9 cellular contexts compared by ENCODE assay signal in the genomic region with DNA sequence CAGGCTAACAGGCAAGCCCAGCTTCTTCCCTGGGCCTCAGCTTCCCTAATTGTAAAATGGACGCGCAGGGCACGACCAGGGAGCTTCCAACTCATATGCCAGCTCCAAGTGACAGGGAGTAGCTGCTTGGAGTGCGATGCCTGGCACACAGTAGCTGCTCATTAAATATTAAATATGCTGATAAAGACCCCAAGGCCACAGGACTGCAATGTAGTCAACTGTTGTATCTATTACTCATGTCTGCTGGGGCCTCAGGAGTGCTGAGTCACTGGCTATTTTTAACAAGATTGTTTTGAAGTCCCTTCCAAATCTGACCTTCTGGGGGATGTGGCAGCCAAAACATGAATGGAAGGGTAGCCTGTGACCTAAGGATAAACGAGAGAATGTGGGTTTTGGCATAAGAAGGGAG. TPM values are rescaled to one million over a fixed set of nuclear protein-coding genes. Genes with fewer than 3 reads are reported as not detected.
A peak's percentile ranks its signal among the peaks of the same experiment; 100 is the strongest.
DNase-seq lines count a peak whose midpoint lies in the region; ATAC-seq and TF ChIP-seq lines count a peak whose summit lies in the region.
"Had no signal": no experiment of that assay in that cellular context is flagged by ENCODE, and none has a peak within 500 bp of the region (broad histone marks: within the 10 kb centered on the region; RNA-seq: fewer than 3 reads in every experiment).

No MANE protein-coding gene starts in this region.

- DNase-seq in GM03348 (ENCODE audit: low spot score) (peak; percentile 87), RPMI7951 (ENCODE audit: low read depth) (peak; percentile 92), fibroblast of gingiva (ENCODE audit: low read depth) (peak; percentile 74), renal cortical epithelial cell (ENCODE audit: low read depth) (peak; percentile 92), suprapubic skin (ENCODE audit: low spot score in 2 of 2) (no peak), amygdala (lab: John Stamatoyannopoulos, UW) (no peak)
- no peak for DNase-seq in activated CD4-positive, alpha-beta T cell treated with anti-CD3 and anti-CD28 coated beads, Interleukin-2, amount 50 U/mL, for 1 hour

- no peak overlapping the region for H3K27ac ChIP-seq in suprapubic skin
- H3K27ac ChIP-seq: VCaP had no signal

- 65% methylated on average over 5 of the region's 5 CpGs for WGBS in suprapubic skin

- peaks cover 41% of the 10 kb centered on the region for H3K4me1 ChIP-seq in suprapubic skin

- ATAC-seq in GM21526 (IDR thresholded peaks at IDR 0.05; ENCODE audit: low FRiP score, unreplicated experiment): no peak

- no peak for TF ChIP-seq CTCF in suprapubic skin (IDR thresholded peaks at IDR 0.05)

- no peak overlapping the region for H3K4me3 ChIP-seq in suprapubic skin

- TF ChIP-seq EP300 in suprapubic skin (IDR thresholded peaks at IDR 0.05): no peak

- no peaks in the 10 kb centered on the region for H3K9me3 ChIP-seq in suprapubic skin

- H3K36me3 ChIP-seq in suprapubic skin: peaks cover 59% of the 10 kb centered on the region

- TF ChIP-seq POLR2A in suprapubic skin (IDR thresholded peaks at IDR 0.05): no peak

- H3K27me3 ChIP-seq in suprapubic skin: no peaks in the 10 kb centered on the region

RNA-seq across cellular contexts. Expression of a gene that starts 17.7 kb away (rescaled TPM):
- total RNA-seq in RPMI7951 (2014; rRNA removed; shearing (Covaris generic)): 96.2 and 106 TPM in 2 replicates
- total RNA-seq in renal cortical epithelial cell (402 and 506 TPM in 2 replicates), suprapubic skin (10 to 100 TPM; 47.5 to 94.7 (median 70.9) TPM)

RNA-seq across cellular contexts. Expression of a gene that starts 42.7 kb away (rescaled TPM):
- total RNA-seq in RPMI7951 (2014; rRNA removed; shearing (Covaris generic)): 3.1 and 4.4 TPM in 2 replicates
- total RNA-seq in renal cortical epithelial cell (5.2 and 102 TPM in 2 replicates), suprapubic skin (100 to 1,000 TPM; 242 to 601 (median 378) TPM)

Comparison
In these comparisons a context has a peak if more than half of its experiments do, and no peak if none do; other contexts are left out.
1. DNase-seq: peak in GM03348 (single experiment), RPMI7951 (single experiment), fibroblast of gingiva (single experiment) and renal cortical epithelial cell (single experiment); none in suprapubic skin (0 of 2), activated CD4-positive, alpha-beta T cell treated with anti-CD3 and anti-CD28 coated beads, Interleukin-2, amount 50 U/mL, for 1 hour (single experiment) and amygdala (0 of 56).